In the genomic region with DNA sequence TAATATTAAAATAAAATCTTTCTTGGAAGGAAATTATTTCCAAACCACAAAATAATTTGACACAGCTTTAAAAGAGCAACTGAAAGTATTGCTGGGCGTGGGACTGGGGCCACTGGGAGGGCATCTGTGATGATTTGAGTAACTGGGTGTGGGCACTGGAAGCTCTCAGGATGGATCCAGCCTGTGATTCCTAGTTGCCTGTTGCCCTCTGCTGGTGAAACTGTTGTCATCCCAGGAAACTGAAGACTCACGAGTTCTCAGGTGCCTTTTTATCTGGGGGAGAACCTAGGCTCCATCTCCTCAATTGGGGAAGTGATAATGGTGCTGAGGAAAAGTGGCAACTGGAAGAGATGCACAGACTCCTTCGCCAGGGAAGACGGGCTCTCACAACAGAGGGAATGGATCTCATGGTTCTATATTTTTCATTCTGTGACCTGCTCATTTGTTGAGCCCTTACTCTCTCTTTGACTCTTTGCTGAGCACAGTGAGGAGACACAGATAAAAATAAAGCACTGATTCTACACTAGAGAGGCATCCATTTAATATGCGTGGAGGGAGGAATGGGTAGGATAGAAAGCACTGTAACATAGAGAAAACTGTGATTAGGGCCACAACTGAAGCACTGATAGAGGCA, we compare ENCODE assay signal across 8 cellular contexts.
DNase-seq lines count a peak whose midpoint lies in the region; ATAC-seq and TF ChIP-seq lines count a peak whose summit lies in the region.

No MANE protein-coding gene starts in this region.

- peak overlapping the region; percentile 35; the same call in 1 of the 2 replicates for H2AFZ ChIP-seq in GM23248

- peaks cover 18% of the 10 kb centered on the region; the same call in 1 of the 2 replicates for H3K4me1 ChIP-seq in GM23248 (ENCODE audit: insufficient read depth)
- H3K4me1 ChIP-seq in ascending aorta = no peaks in the 10 kb centered on the region
- H3K4me1 ChIP-seq in gastrocnemius medialis = no peaks in the 10 kb centered on the region

- TF ChIP-seq POLR2A in gastrocnemius medialis (IDR thresholded peaks at IDR 0.05) = no peak

- in situ Hi-C loops in GM23248 (cut with MboI) (no loop called here), gastrocnemius medialis (cut with MboI; ENCODE audit: low sequenced_read_pairs in 4 of 4) (no loop called here)

- no peaks in the 10 kb centered on the region for H3F3A ChIP-seq in GM23248 (ENCODE audit: insufficient read depth)

- H3K9ac ChIP-seq in GM23248 = no peak overlapping the region

- H3K4me3 ChIP-seq in GM23248 = no peak overlapping the region
- no peak overlapping the region for H3K4me3 ChIP-seq in ascending aorta
- H3K4me3 ChIP-seq in gastrocnemius medialis = no peak overlapping the region

- H4K20me1 ChIP-seq in GM23248 (ENCODE audit: insufficient read depth) = no peaks in the 10 kb centered on the region

- ATAC-seq in gastrocnemius medialis = peak in 1 of 2 donors; percentile 74

- peak; percentile 33 to 54 (median 41) for TF ChIP-seq CTCF in ascending aorta (IDR thresholded peaks at IDR 0.05)
- peak; percentile 12 to 64 (median 46) for TF ChIP-seq CTCF in gastrocnemius medialis (IDR thresholded peaks at IDR 0.05 in 4 of 5, conservative IDR thresholded peaks at IDR 0.05 in 1 of 5)

- H3K36me3 ChIP-seq in GM23248 (ENCODE audit: low read depth) = no peaks in the 10 kb centered on the region
- H3K36me3 ChIP-seq in ascending aorta = no peaks in the 10 kb centered on the region
- no peaks in the 10 kb centered on the region for H3K36me3 ChIP-seq in gastrocnemius medialis

- peak; percentile 76 for DNase-seq in Ammon's horn (ENCODE audit: low spot score)
- DNase-seq in GM23248 = peak; percentile 85
- DNase-seq in NCI-H460 (ENCODE audit: extremely low read depth, low read depth) = peak; percentile 54
- peak in 1 of 2 donors; percentile 66 for DNase-seq in ascending aorta (ENCODE audit: low spot score in 2 of 2)
- DNase-seq in hepatic stellate cell (ENCODE audit: low spot score) = peak; percentile 31
- peak; percentile 3 to 45 for DNase-seq in gastrocnemius medialis
- no peak for DNase-seq in GM19240 (ENCODE audit: insufficient read length, low spot score)
- DNase-seq in T-helper 9 cell = no peak

- H3K4me2 ChIP-seq in GM23248 (ENCODE audit: unreplicated experiment) = peak overlapping the region; percentile 8

- H3K9me3 ChIP-seq in GM23248 (ENCODE audit: low read depth) = no peaks in the 10 kb centered on the region
- no peaks in the 10 kb centered on the region for H3K9me3 ChIP-seq in ascending aorta
- H3K9me3 ChIP-seq in gastrocnemius medialis = no peaks in the 10 kb centered on the region

- no peaks in the 10 kb centered on the region for H3K27me3 ChIP-seq in GM23248 (replicated peaks; ENCODE audit: insufficient read depth)
- H3K27me3 ChIP-seq in ascending aorta = no peaks in the 10 kb centered on the region
- H3K27me3 ChIP-seq in gastrocnemius medialis = no peaks in the 10 kb centered on the region

- intact Hi-C loops in ascending aorta (cut with DNase I) = no loop called here
- intact Hi-C loops in gastrocnemius medialis (cut with DNase I; ENCODE audit: low total_unique reads) = no loop called here

- H3K9me2 ChIP-seq in GM23248 (ENCODE audit: insufficient read depth) = no peaks in the 10 kb centered on the region

- H3K27ac ChIP-seq in GM23248 = no peak overlapping the region
- no peak overlapping the region for H3K27ac ChIP-seq in ascending aorta
- H3K27ac ChIP-seq in gastrocnemius medialis = no peak overlapping the region

- no peaks in the 10 kb centered on the region for H3K79me2 ChIP-seq in GM23248 (ENCODE audit: insufficient read depth)

- WGBS in GM23248 (ENCODE audit: low coverage in 1 of 2, low lambda C conversion rate in 2 of 2, missing lambda C conversion rate in 2 of 2), 2 experiments = 28 to 38% methylated on average over 5 of the region's 5 CpGs

Comparison
In these comparisons a context has a peak if more than half of its experiments do, and no peak if none do; other contexts are left out.
1. DNase-seq: peak in Ammon's horn (single experiment), GM23248 (single experiment), NCI-H460 (single experiment), hepatic stellate cell (single experiment) and gastrocnemius medialis (2 of 2); none in GM19240 (single experiment) and T-helper 9 cell (single experiment).